Comparison of ENCODE assay signal across 27 cellular contexts in genomic region chr9:110566156-110566555, GRCh38. TPM values are rescaled to one million over a fixed set of nuclear protein-coding genes. Genes with fewer than 3 reads are reported as not detected.
"Had no signal": no experiment of that assay in that cellular context is flagged by ENCODE, and none has a peak within 500 bp of the region (broad histone marks: within the 10 kb centered on the region; RNA-seq: fewer than 3 reads in every experiment).

No MANE protein-coding gene starts in this region.

- H3K4me3 ChIP-seq: neural progenitor cell, ovary, psoas muscle, right lobe of liver, sigmoid colon, stomach, thoracic aorta, thyroid gland, tibial nerve, upper lobe of left lung, vagina had no signal

- H3K4me3 Mint-ChIP-seq: natural killer cell treated with Interleukin-12 subunit alpha and Interleukin-12 subunit beta and Interleukin-15 and Interleukin-18, amount 100 ng/mL, for 72 hours; neural progenitor cell; stimulated activated effector memory CD8-positive, alpha-beta T cell treated with anti-CD3 and anti-CD28 coated beads, Interleukin-12 subunit alpha, Interleukin-12 subunit beta, amount 100 ng/mL, for 72 hours; stimulated activated naive B cell treated with anti-CD40 and anti-IgM and Interleukin-4, amounts not matched to agents 10 μg/mL and 1 μg/mL and 100 μg/mL, for 72 hours; stimulated activated naive CD8-positive, alpha-beta T cell treated with anti-CD3 and anti-CD28 coated beads, Interleukin-15, Interleukin-2, amounts not matched to agents 100 ng/mL and 50 ng/mL, for 24 hours had no signal

- H3K27ac ChIP-seq: neural progenitor cell, ovary, parathyroid adenoma, psoas muscle, right lobe of liver, sigmoid colon, stomach, thoracic aorta, thyroid gland, tibial nerve, upper lobe of left lung, vagina had no signal

- H3K4me1 Mint-ChIP-seq: neural progenitor cell; stimulated activated effector memory CD8-positive, alpha-beta T cell treated with anti-CD3 and anti-CD28 coated beads, Interleukin-12 subunit alpha, Interleukin-12 subunit beta, amount 100 ng/mL, for 72 hours; stimulated activated naive B cell treated with anti-CD40 and anti-IgM and Interleukin-4, amounts not matched to agents 10 μg/mL and 1 μg/mL and 100 μg/mL, for 72 hours had no signal

- H3K27me3 Mint-ChIP-seq: natural killer cell treated with Interleukin-12 subunit alpha and Interleukin-12 subunit beta and Interleukin-15 and Interleukin-18, amount 100 ng/mL, for 72 hours; stimulated activated naive CD8-positive, alpha-beta T cell treated with anti-CD3 and anti-CD28 coated beads, Interleukin-15, Interleukin-2, amounts not matched to agents 100 ng/mL and 50 ng/mL, for 24 hours had no signal

- H3K36me3 ChIP-seq: neural progenitor cell, ovary, right lobe of liver, sigmoid colon, stomach, thoracic aorta, thyroid gland, tibial nerve, upper lobe of left lung, vagina had no signal

- H3K27me3 ChIP-seq: neural progenitor cell, ovary, right lobe of liver, sigmoid colon, stomach, thyroid gland, tibial nerve, upper lobe of left lung, vagina had no signal

- ATAC-seq: natural killer cell treated with Interleukin-12 subunit alpha and Interleukin-12 subunit beta and Interleukin-15 and Interleukin-18, amount 100 ng/mL, for 72 hours; psoas muscle; right cardiac atrium; right lobe of liver; stimulated activated effector memory CD8-positive, alpha-beta T cell treated with anti-CD3 and anti-CD28 coated beads, Interleukin-12 subunit alpha, Interleukin-12 subunit beta, amount 100 ng/mL, for 72 hours; stimulated activated naive B cell treated with anti-CD40 and anti-IgM and Interleukin-4, amounts not matched to agents 10 μg/mL and 1 μg/mL and 100 μg/mL, for 72 hours had no signal

- H3K27ac Mint-ChIP-seq: natural killer cell treated with Interleukin-12 subunit alpha and Interleukin-12 subunit beta and Interleukin-15 and Interleukin-18, amount 100 ng/mL, for 72 hours; neural progenitor cell; progenitor cell of endocrine pancreas; stimulated activated effector memory CD8-positive, alpha-beta T cell treated with anti-CD3 and anti-CD28 coated beads, Interleukin-12 subunit alpha, Interleukin-12 subunit beta, amount 100 ng/mL, for 72 hours; stimulated activated naive B cell treated with anti-CD40 and anti-IgM and Interleukin-4, amounts not matched to agents 10 μg/mL and 1 μg/mL and 100 μg/mL, for 72 hours; stimulated activated naive CD8-positive, alpha-beta T cell treated with anti-CD3 and anti-CD28 coated beads, Interleukin-15, Interleukin-2, amounts not matched to agents 100 ng/mL and 50 ng/mL, for 24 hours had no signal

- H3K9me3 Mint-ChIP-seq: natural killer cell treated with Interleukin-12 subunit alpha and Interleukin-12 subunit beta and Interleukin-15 and Interleukin-18, amount 100 ng/mL, for 72 hours; neural progenitor cell; stimulated activated naive B cell treated with anti-CD40 and anti-IgM and Interleukin-4, amounts not matched to agents 10 μg/mL and 1 μg/mL and 100 μg/mL, for 72 hours; stimulated activated naive CD8-positive, alpha-beta T cell treated with anti-CD3 and anti-CD28 coated beads, Interleukin-15, Interleukin-2, amounts not matched to agents 100 ng/mL and 50 ng/mL, for 24 hours had no signal

- H3K36me3 Mint-ChIP-seq: natural killer cell treated with Interleukin-12 subunit alpha and Interleukin-12 subunit beta and Interleukin-15 and Interleukin-18, amount 100 ng/mL, for 72 hours; neural progenitor cell; stimulated activated effector memory CD8-positive, alpha-beta T cell treated with anti-CD3 and anti-CD28 coated beads, Interleukin-12 subunit alpha, Interleukin-12 subunit beta, amount 100 ng/mL, for 72 hours; stimulated activated naive B cell treated with anti-CD40 and anti-IgM and Interleukin-4, amounts not matched to agents 10 μg/mL and 1 μg/mL and 100 μg/mL, for 72 hours had no signal

- DNase-seq: occipital lobe; ovary; posterior cingulate gyrus; psoas muscle; right cardiac atrium; right lobe of liver; sigmoid colon; small intestine; stimulated activated CD4-positive, alpha-beta T cell treated with anti-CD3 and anti-CD28 coated beads, Interleukin-15, amount 100 ng/mL, for 24 hours; stimulated activated CD4-positive, alpha-beta T cell treated with anti-CD3 and anti-CD28 coated beads, Interleukin-2, amount 100 ng/mL, for 24 hours; stimulated activated CD4-positive, alpha-beta T cell treated with anti-CD3 and anti-CD28 coated beads, Interleukin-2, amount 100 ng/mL, for 48 hours; stimulated activated CD4-positive, alpha-beta T cell treated with anti-CD3 and anti-CD28 coated beads, Interleukin-4, amount 100 ng/mL, for 24 hours; stimulated activated naive B cell treated with anti-CD40 and anti-IgM and Interleukin-4, amounts not matched to agents 10 μg/mL and 1 μg/mL and 100 μg/mL, for 72 hours; stimulated activated naive CD4-positive, alpha-beta T cell treated with Interleukin-2 at 50 U/mL for 16 hours; stomach; thyroid gland; trophoblast cell; upper lobe of left lung had no signal

RNA-seq across cellular contexts. Expression of gene SVEP1, which starts 13.4 kb away (rescaled TPM):
- total RNA-seq: natural killer cell treated with Interleukin-12 subunit alpha and Interleukin-12 subunit beta and Interleukin-15 and Interleukin-18, amount 100 ng/mL, for 72 hours had no signal
